In the genomic region with DNA sequence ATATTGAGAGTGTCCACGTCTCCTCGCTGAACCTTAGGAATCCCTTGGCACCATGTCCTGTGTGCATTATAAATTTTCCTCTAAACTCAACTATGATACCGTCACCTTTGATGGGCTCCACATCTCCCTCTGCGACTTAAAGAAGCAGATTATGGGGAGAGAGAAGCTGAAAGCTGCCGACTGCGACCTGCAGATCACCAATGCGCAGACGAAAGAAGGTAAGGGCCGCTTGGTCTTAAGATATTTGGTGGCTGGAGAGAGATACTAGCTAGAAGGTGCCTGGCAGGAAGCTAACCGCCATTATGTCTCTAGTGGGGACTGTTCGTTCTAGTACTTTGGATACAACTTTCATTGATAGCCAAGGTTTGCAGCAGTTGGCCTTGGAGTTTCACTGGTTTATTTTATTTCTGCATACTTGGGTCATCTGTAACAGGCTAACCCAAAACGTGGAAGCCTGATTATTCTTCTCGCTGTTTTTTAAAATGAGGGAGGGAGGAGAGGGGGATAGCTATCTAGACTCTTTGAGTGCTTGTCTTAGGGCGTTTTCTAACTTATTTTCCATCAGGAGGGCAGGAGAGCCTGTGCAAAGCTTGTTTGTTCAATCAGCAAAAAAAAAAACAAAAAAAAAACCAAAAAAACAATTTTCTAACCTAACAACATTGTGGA, we compare ENCODE assay signal across 8 cellular contexts. TPM values are rescaled to one million over a fixed set of nuclear protein-coding genes. Genes with fewer than 3 reads are reported as not detected.
DNase-seq lines count a peak whose midpoint lies in the region; ATAC-seq, FAIRE-seq and TF ChIP-seq lines count a peak whose summit lies in the region.

No MANE protein-coding gene starts in this region.

- TF ChIP-seq CTCF in RWPE2 (IDR thresholded peaks at IDR 0.05; ENCODE audit: poor library complexity, severe bottlenecking) (no peak), mucosa of descending colon (IDR thresholded peaks at IDR 0.05) (no peak), GM13976 (IDR thresholded peaks at IDR 0.05; ENCODE audit: borderline replicate concordance, control extremely low read depth, extremely low read depth, insufficient read depth, missing control alignments) (no peak)

- H3K36me3 ChIP-seq in RWPE2 (ENCODE audit: low read depth): peaks cover 27% of the 10 kb centered on the region
- no peaks in the 10 kb centered on the region for H3K36me3 ChIP-seq in mucosa of descending colon (ENCODE audit: low read depth)

- in situ Hi-C loops in GM13976 (cut with MboI; ENCODE audit: low sequenced_read_pairs, unreplicated experiment): no loop called here

- FAIRE-seq in GM18507 (lab: Jason Lieb, UNC): peak; percentile 35

- H3K9me3 ChIP-seq in RWPE2 (ENCODE audit: severe bottlenecking) (no peaks in the 10 kb centered on the region), mucosa of descending colon (no peaks in the 10 kb centered on the region)

- H3K27me3 ChIP-seq in RWPE2 (ENCODE audit: insufficient read depth, poor library complexity, severe bottlenecking): no peaks in the 10 kb centered on the region

- DNase-seq in AG08396 (ENCODE audit: low spot score) (peak; percentile 11), GM18507 (ENCODE audit: extremely low spot score, insufficient read length, low read depth) (no peak), RWPE2 (ENCODE audit: low spot score) (no peak), dermis blood vessel endothelial cell (peak; percentile 44), mucosa of descending colon (peak in 2 of 3 donors; percentile 31 to 38), NCI-H2081 treated with DMSO at 0.1 percent for 48 hours (lab: John Stamatoyannopoulos, UW) (no peak), GM13976 (ENCODE audit: low spot score) (no peak)
- no peak for DNase-seq in stimulated activated CD4-positive, alpha-beta T cell treated with anti-CD3 and anti-CD28 coated beads, Interleukin-12 subunit alpha, Interleukin-12 subunit beta, amount 100 ng/mL, for 4 hours

- H3K4me1 ChIP-seq in RWPE2 (ENCODE audit: insufficient read depth, poor library complexity, severe bottlenecking) (peaks cover 15% of the 10 kb centered on the region), mucosa of descending colon (ENCODE audit: low read depth) (peaks cover 8% of the 10 kb centered on the region)

- intact Hi-C loops in mucosa of descending colon (cut with DNase I, micrococcal nuclease): no loop called here

- ATAC-seq in RWPE2 (ENCODE audit: low read depth) (peak; percentile 18; the same call in 2 of the 3 replicates), mucosa of descending colon (no peak)

- peak overlapping the region; percentile 74 for H3K4me3 ChIP-seq in RWPE2 (ENCODE audit: severe bottlenecking)
- H3K4me3 ChIP-seq in mucosa of descending colon: peak overlapping the region; percentile 95

- peak overlapping the region; percentile 76 for H3K27ac ChIP-seq in RWPE2 (ENCODE audit: poor library complexity, severe bottlenecking)

RNA-seq across cellular contexts. Expression of gene RBBP6, which starts 1.3 kb away (rescaled TPM):
- 21.2 and 27.4 TPM in 2 replicates for total RNA-seq in dermis blood vessel endothelial cell
- 10 to 100 TPM; 36.3 to 61.5 (median 37.4) TPM for total RNA-seq in mucosa of descending colon

Comparison
In these comparisons a context has a peak if more than half of its experiments do, and no peak if none do; other contexts are left out.
1. DNase-seq: peak in AG08396 (single experiment), dermis blood vessel endothelial cell (single experiment) and mucosa of descending colon (2 of 3); none in GM18507 (single experiment), RWPE2 (single experiment), NCI-H2081 treated with DMSO at 0.1 percent for 48 hours (single experiment), GM13976 (single experiment) and stimulated activated CD4-positive, alpha-beta T cell treated with anti-CD3 and anti-CD28 coated beads, Interleukin-12 subunit alpha, Interleukin-12 subunit beta, amount 100 ng/mL, for 4 hours (single experiment).